Comparison of ENCODE assay signal across 8 cellular contexts in genomic region chr22:41381329-41382097, GRCh38. TPM values are rescaled to one million over a fixed set of nuclear protein-coding genes. Genes with fewer than 3 reads are reported as not detected.
DNase-seq lines count a peak whose midpoint lies in the region; ATAC-seq and TF ChIP-seq lines count a peak whose summit lies in the region.

Gene TEF (plus strand): TSS chr22:41381942. CDS start chr22:41382045, 103 bp downstream.

- peaks cover 17% of the 10 kb centered on the region for H3K4me1 Mint-ChIP-seq in CD14-positive monocyte

- peak within 1 kb of the TSS; percentile 80 to 81 for H3K4me3 ChIP-seq in left lung

- peak within 1 kb of the TSS; percentile 80 to 89 for H3K4me3 Mint-ChIP-seq in CD14-positive monocyte

- H3K27ac ChIP-seq in left lung = peak within 1 kb of the TSS; percentile 92 to 97

- intact Hi-C loops in CD14-positive monocyte (cut with micrococcal nuclease) (loop anchor here (2.0 to 10.0 kb wide), 3 partner anchors 63 to 94 kb away; partner anchors contain the start of genes TOB2 (in 2 of the 2), ACO2 (in 1 of the 2), PHF5A (in 1 of the 2) and RANGAP1 (in 1 of the 2)), left lung (cut with DNase I) (no loop called here)

- H3K9me3 Mint-ChIP-seq in CD14-positive monocyte = peaks cover 0 to 2% (median 0%) of the 10 kb centered on the region in 7 donors

- no peaks in the 10 kb centered on the region for H3K36me3 Mint-ChIP-seq in CD14-positive monocyte

- peaks cover 0 to 24% of the 10 kb centered on the region in 2 donors for H3K4me1 ChIP-seq in left lung

- peaks cover 3 to 7% (median 3%) of the 10 kb centered on the region in 3 donors for H3K27me3 Mint-ChIP-seq in CD14-positive monocyte (ENCODE audit: low read depth in 3 of 3)

- H3K27me3 ChIP-seq in left lung = no peaks in the 10 kb centered on the region

- no peaks in the 10 kb centered on the region for H3K9me3 ChIP-seq in left lung

- TF ChIP-seq CTCF in CD14-positive monocyte (IDR thresholded peaks at IDR 0.05) = no peak
- no peak for TF ChIP-seq CTCF in left lung (IDR thresholded peaks at IDR 0.05)

- ATAC-seq in GM19438 (IDR thresholded peaks at IDR 0.05; ENCODE audit: low read depth, unreplicated experiment) = peak; percentile 79
- ATAC-seq in HG03571 (IDR thresholded peaks at IDR 0.05; ENCODE audit: unreplicated experiment) = peak; percentile 85
- peak; percentile 90 for ATAC-seq in left lung

- DNase-seq in CD14-positive monocyte (ENCODE audit: low spot score) (peak; percentile 98), NCI-H774 (lab: John Stamatoyannopoulos, UW) (peak; percentile 91), dermis blood vessel endothelial cell (peak; percentile 98), left lung (peak; percentile 99)
- peak; percentile 96 to 97 for DNase-seq in activated CD4-positive, alpha-beta T cell treated with anti-CD3 and anti-CD28 coated beads, Interleukin-2, amount 50 U/mL, for 48 hours
- peak; percentile 98 for DNase-seq in stimulated activated CD4-positive, alpha-beta T cell treated with anti-CD3 and anti-CD28 coated beads, Interleukin-2, amount 100 ng/mL, for 4 hours (ENCODE audit: low read depth)

- no peaks in the 10 kb centered on the region for H3K36me3 ChIP-seq in left lung

- H3K27ac Mint-ChIP-seq in CD14-positive monocyte = peak within 1 kb of the TSS; percentile 92 to 99 (median 95)

RNA-seq across cellular contexts. Expression of gene TEF, which starts in this region (rescaled TPM):
- 1 to 10 TPM in 1 of 2 donors, under 1 TPM in 1; 0.71 to 1.1 TPM for polyA plus RNA-seq in CD14-positive monocyte
- total RNA-seq in dermis blood vessel endothelial cell (4.3 and 7.4 TPM in 2 replicates), left lung (10 to 100 TPM; 10.2 to 17.3 TPM)

Comparison
In these comparisons a context has a peak if more than half of its experiments do, and no peak if none do; other contexts are left out.
1. Peak in every context shown above with its lines: DNase-seq, ATAC-seq, H3K4me3 ChIP-seq and H3K27ac ChIP-seq.
2. intact Hi-C loops: an anchor here in CD14-positive monocyte (2.0 to 10.0 kb wide); none called in left lung.